In the genomic region with DNA sequence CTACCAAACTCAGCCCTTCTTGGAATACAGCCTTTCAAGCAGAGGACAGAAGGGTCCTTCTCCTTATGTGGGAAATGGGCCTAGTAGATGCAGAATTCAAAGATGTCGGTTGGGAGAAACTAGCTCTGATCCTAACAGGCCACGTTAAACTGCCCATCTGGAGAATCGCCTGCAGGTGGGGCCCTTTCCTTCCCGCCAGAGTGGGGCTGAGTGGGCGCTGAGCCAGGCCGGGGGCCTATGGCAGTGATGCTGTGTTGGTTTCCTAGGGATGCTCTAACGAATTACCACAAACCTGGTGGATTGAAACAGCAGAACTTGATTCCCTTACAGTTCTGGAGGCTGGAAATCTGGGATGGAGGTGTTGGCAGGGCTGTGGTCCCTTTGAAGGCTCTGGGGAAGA, we compare ENCODE assay signal across 1 cellular context.
TF ChIP-seq lines count a peak whose summit lies in the region.

No MANE protein-coding gene starts in this region.

TF ChIP-seq in IMR-90, 13 proteins besides CTCF, POLR2A, EP300 and RAD21:
- TF ChIP-seq, protein P1, sequence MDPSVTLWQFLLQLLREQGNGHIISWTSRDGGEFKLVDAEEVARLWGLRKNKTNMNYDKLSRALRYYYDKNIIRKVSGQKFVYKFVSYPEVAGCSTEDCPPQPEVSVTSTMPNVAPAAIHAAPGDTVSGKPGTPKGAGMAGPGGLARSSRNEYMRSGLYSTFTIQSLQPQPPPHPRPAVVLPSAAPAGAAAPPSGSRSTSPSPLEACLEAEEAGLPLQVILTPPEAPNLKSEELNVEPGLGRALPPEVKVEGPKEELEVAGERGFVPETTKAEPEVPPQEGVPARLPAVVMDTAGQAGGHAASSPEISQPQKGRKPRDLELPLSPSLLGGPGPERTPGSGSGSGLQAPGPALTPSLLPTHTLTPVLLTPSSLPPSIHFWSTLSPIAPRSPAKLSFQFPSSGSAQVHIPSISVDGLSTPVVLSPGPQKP (IDR thresholded peaks at IDR 0.05; ENCODE audit: borderline replicate concordance, low read depth, low read length) = no peak
- TF ChIP-seq CEBPB (IDR thresholded peaks at IDR 0.05; ENCODE audit: low read depth, low read length) (no peak), NFE2L2 (IDR thresholded peaks at IDR 0.05; ENCODE audit: low read depth, low read length) (no peak), RCOR1 (IDR thresholded peaks at IDR 0.05; ENCODE audit: insufficient replicate concordance, low read length) (no peak), MXI1 (IDR thresholded peaks at IDR 0.05; ENCODE audit: borderline replicate concordance, low read depth, low read length) (no peak), BHLHE40 (IDR thresholded peaks at IDR 0.05; ENCODE audit: low read depth, low read length) (no peak), FOS (IDR thresholded peaks at IDR 0.05; ENCODE audit: low read depth, low read length) (no peak), CHD1 (IDR thresholded peaks at IDR 0.05; ENCODE audit: low read depth, low read length) (no peak), MAFK (IDR thresholded peaks at IDR 0.05; ENCODE audit: low read depth, low read length) (no peak), MAZ (IDR thresholded peaks at IDR 0.05; ENCODE audit: borderline replicate concordance, low read depth, low read length) (no peak), RFX5 (IDR thresholded peaks at IDR 0.05; ENCODE audit: low read depth, low read length) (no peak)
